In genomic region chr3:114216186-114216970, GRCh38 we compare ENCODE assay signal across 22 cellular contexts. TPM values are rescaled to one million over a fixed set of nuclear protein-coding genes. Genes with fewer than 3 reads are reported as not detected.
DNase-seq lines count a peak whose midpoint lies in the region; FAIRE-seq and TF ChIP-seq lines count a peak whose summit lies in the region.
"Had no signal": no experiment of that assay in that cellular context is flagged by ENCODE, and none has a peak within 500 bp of the region (broad histone marks: within the 10 kb centered on the region; RNA-seq: fewer than 3 reads in every experiment).

No MANE protein-coding gene starts in this region.

- H3K4me3 Mint-ChIP-seq in astrocyte (ENCODE audit: unreplicated experiment), result no peak overlapping the region
- H3K4me3 Mint-ChIP-seq: effector memory CD8-positive, alpha-beta T cell; T-helper 17 cell had no signal

- FAIRE-seq in astrocyte (lab: Jason Lieb, UNC), result peak; percentile 23

- no peaks in the 10 kb centered on the region for H3K9me3 Mint-ChIP-seq in astrocyte (ENCODE audit: unreplicated experiment)
- H3K9me3 Mint-ChIP-seq: effector memory CD8-positive, alpha-beta T cell had no signal

- no peak overlapping the region for H3K9ac ChIP-seq in astrocyte (ENCODE audit: low read length)

- no peaks in the 10 kb centered on the region for H3K36me3 Mint-ChIP-seq in astrocyte (ENCODE audit: low read depth, unreplicated experiment)

- TF ChIP-seq CTCF in astrocyte (IDR thresholded peaks at IDR 0.05; ENCODE audit: insufficient read depth, low read depth, low read length), result no peak

- no peaks in the 10 kb centered on the region for H3K36me3 ChIP-seq in astrocyte (ENCODE audit: insufficient read depth, low read length)

- H3K9me3 ChIP-seq in astrocyte (ENCODE audit: insufficient read depth, low read depth, low read length), result no peaks in the 10 kb centered on the region

- H3K4me2 ChIP-seq in astrocyte (ENCODE audit: low read length), result peak overlapping the region; percentile 63

- no peak overlapping the region for H2AFZ ChIP-seq in astrocyte (ENCODE audit: low read depth, low read length)

- H3K27me3 ChIP-seq in astrocyte (ENCODE audit: insufficient read depth, low read length), result no peaks in the 10 kb centered on the region

- no peak overlapping the region for H3K4me3 ChIP-seq in astrocyte (ENCODE audit: insufficient read depth, low read depth, low read length)

- peaks cover 59% of the 10 kb centered on the region for H3K4me1 ChIP-seq in astrocyte (ENCODE audit: insufficient read depth, low read length)

- no peak overlapping the region for H3K27ac Mint-ChIP-seq in astrocyte (ENCODE audit: unreplicated experiment)
- H3K27ac Mint-ChIP-seq: effector memory CD8-positive, alpha-beta T cell; T-helper 17 cell had no signal

- peaks cover 3% of the 10 kb centered on the region for H3K4me1 Mint-ChIP-seq in astrocyte (ENCODE audit: low read depth, unreplicated experiment)

- H3K79me2 ChIP-seq in astrocyte (ENCODE audit: insufficient read depth, low read length), result no peaks in the 10 kb centered on the region

- H4K20me1 ChIP-seq in astrocyte (ENCODE audit: insufficient read depth, low read length), result no peaks in the 10 kb centered on the region

- H3K27me3 Mint-ChIP-seq in astrocyte (ENCODE audit: low read depth, unreplicated experiment), result peaks cover 3% of the 10 kb centered on the region
- H3K27me3 Mint-ChIP-seq: effector memory CD8-positive, alpha-beta T cell; T-helper 17 cell had no signal

- DNase-seq in AG08396 (ENCODE audit: low spot score), result peak; percentile 48
- peak; percentile 16 for DNase-seq in GM03348 (ENCODE audit: low spot score)
- peak; percentile 73 for DNase-seq in astrocyte (ENCODE audit: low read depth)
- DNase-seq in hepatic stellate cell (ENCODE audit: low spot score), result peak; percentile 15
- no peak for DNase-seq in OCI-M2 (lab: John Stamatoyannopoulos, UW; ENCODE audit: unreplicated experiment)
- no peak for DNase-seq in NCI-H1930 (lab: John Stamatoyannopoulos, UW)
- DNase-seq in H4 (ENCODE audit: low spot score), result no peak
- no peak for DNase-seq in middle frontal gyrus (ENCODE audit: extremely low spot score, low spot score)
- DNase-seq: effector memory CD8-positive, alpha-beta T cell; HCEC 1CT; MM.1S; NCI-H2029; occipital lobe; SHP77; stimulated activated CD4-positive, alpha-beta T cell treated with anti-CD3 and anti-CD28 coated beads, Interleukin-4, amount 100 ng/mL, for 24 hours; stimulated activated CD8-positive, alpha-beta memory T cell treated with anti-CD3 and anti-CD28 coated beads, Interleukin-4, amount 100 ng/mL, for 48 hours; T-helper 17 cell had no signal

- H3K27ac ChIP-seq in astrocyte (ENCODE audit: low read depth, low read length), result peak overlapping the region; percentile 46

RNA-seq across cellular contexts. Expression of gene ZNF80, which starts 21.0 kb away (rescaled TPM):
- not detected in 2 replicates for total RNA-seq in astrocyte
- total RNA-seq in H4 (2014; rRNA removed; shearing (Covaris generic)), result not detected in 2 replicates
- total RNA-seq: fibroblast of villous mesenchyme, NCI-H460, occipital lobe, sciatic nerve, temporal lobe had no signal

RNA-seq across cellular contexts. Expression of gene DRD3, which starts 37.5 kb away (rescaled TPM):
- total RNA-seq in astrocyte, result not detected in 2 replicates
- total RNA-seq in H4 (2014; rRNA removed; shearing (Covaris generic)), result not detected in 2 replicates
- total RNA-seq: activated CD8-positive, alpha-beta memory T cell treated with anti-CD3 and anti-CD28 coated beads for 36 hours; fibroblast of villous mesenchyme; NCI-H460; occipital lobe; sciatic nerve; T-helper 17 cell had no signal

Comparison
In these comparisons a context has a peak if more than half of its experiments do, and no peak if none do; other contexts are left out.
1. DNase-seq: peak in AG08396 (single experiment), GM03348 (single experiment), astrocyte (single experiment) and hepatic stellate cell (single experiment); none in OCI-M2 (single experiment), NCI-H1930 (0 of 2), H4 (single experiment) and middle frontal gyrus (single experiment).